13 cellular contexts compared by ENCODE assay signal in the genomic region with DNA sequence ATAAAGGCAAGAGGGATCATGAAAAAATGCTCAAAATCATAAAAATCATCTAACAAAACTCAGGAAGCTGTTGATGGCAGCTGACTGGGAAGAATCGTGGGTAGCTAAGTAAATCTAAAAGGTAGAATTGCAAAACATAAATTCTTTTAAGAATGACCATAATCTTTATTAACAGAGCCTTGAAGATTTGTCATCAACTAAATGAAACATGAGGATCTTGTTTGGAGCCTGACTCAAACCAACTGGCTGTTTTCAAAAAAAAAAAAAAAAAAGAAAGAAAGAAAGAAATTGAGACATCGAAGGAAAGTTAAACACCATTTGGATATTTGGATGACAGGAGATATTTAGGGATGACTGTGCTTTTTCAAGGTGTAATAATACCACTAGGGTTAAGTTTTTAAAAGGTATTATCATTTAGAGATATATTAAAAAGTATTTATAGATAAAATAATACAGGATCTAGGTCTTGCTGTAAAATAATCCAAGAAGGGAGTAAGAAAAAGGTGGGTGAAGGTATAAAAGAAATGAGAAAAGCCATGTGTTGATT. TPM values are rescaled to one million over a fixed set of nuclear protein-coding genes. Genes with fewer than 3 reads are reported as not detected.
DNase-seq lines count a peak whose midpoint lies in the region; ATAC-seq and TF ChIP-seq lines count a peak whose summit lies in the region.
"Had no signal": no experiment of that assay in that cellular context is flagged by ENCODE, and none has a peak within 500 bp of the region (broad histone marks: within the 10 kb centered on the region; RNA-seq: fewer than 3 reads in every experiment).

No MANE protein-coding gene starts in this region.

- H3K9me3 ChIP-seq in AG04450 (ENCODE audit: control insufficient read depth, insufficient read depth, low read length) (no peaks in the 10 kb centered on the region), Peyer's patch (no peaks in the 10 kb centered on the region)
- H3K9me3 ChIP-seq in CD8-positive, alpha-beta memory T cell (ENCODE audit: low read length) = no peaks in the 10 kb centered on the region
- H3K9me3 ChIP-seq: HAP-1 had no signal

- no peaks in the 10 kb centered on the region for H3K27me3 Mint-ChIP-seq in CD8-positive, alpha-beta memory T cell
- no peaks in the 10 kb centered on the region for H3K27me3 Mint-ChIP-seq in activated naive CD8-positive, alpha-beta T cell

- H3K4me3 ChIP-seq in AG04450 (ENCODE audit: low read depth, low read length) (no peak overlapping the region), Peyer's patch (no peak overlapping the region)
- H3K4me3 ChIP-seq in CD8-positive, alpha-beta memory T cell (ENCODE audit: low read length) = no peak overlapping the region
- H3K4me3 ChIP-seq: HAP-1, PC-9 had no signal

- peaks cover 15% of the 10 kb centered on the region for H3K36me3 ChIP-seq in CD8-positive, alpha-beta memory T cell (ENCODE audit: insufficient read depth, low read length)
- H3K36me3 ChIP-seq in Peyer's patch = no peaks in the 10 kb centered on the region

- ATAC-seq in GM18867 (IDR thresholded peaks at IDR 0.05; ENCODE audit: unreplicated experiment) = no peak

- TF ChIP-seq CTCF in AG04450 (IDR thresholded peaks at IDR 0.05; ENCODE audit: low read depth, low read length) (no peak), Peyer's patch (IDR thresholded peaks at IDR 0.05) (no peak)

- H3K9me3 Mint-ChIP-seq in CD8-positive, alpha-beta memory T cell = no peaks in the 10 kb centered on the region
- H3K9me3 Mint-ChIP-seq in activated naive CD8-positive, alpha-beta T cell (ENCODE audit: low read depth) = no peaks in the 10 kb centered on the region

- peak overlapping the region; percentile 75 to 98 (median 96) for H3K27ac Mint-ChIP-seq in CD8-positive, alpha-beta memory T cell
- H3K27ac Mint-ChIP-seq in activated naive CD8-positive, alpha-beta T cell = peak overlapping the region; percentile 90

- TF ChIP-seq POLR2A in Peyer's patch (IDR thresholded peaks at IDR 0.05) = no peak

- CTCF ChIA-PET in AG04450 (lab: Charles Lee) = interaction anchor here (0.5 to 7.1 kb wide), 7 partner anchors 13 to 383 kb away, joined by 3 to 40 read pairs (median 6); no protein-coding TSS in a partner anchor
- CTCF ChIA-PET in CD8-positive, alpha-beta memory T cell (lab: Charles Lee) = interaction anchor here (1.0 to 19.7 kb wide), 5 partner anchors 9 to 65 kb away, joined by 3 to 435 read pairs (median 6); no protein-coding TSS in a partner anchor

- peaks cover 2 to 49% (median 14%) of the 10 kb centered on the region in 3 donors for H3K36me3 Mint-ChIP-seq in CD8-positive, alpha-beta memory T cell
- peaks cover 5% of the 10 kb centered on the region for H3K36me3 Mint-ChIP-seq in activated naive CD8-positive, alpha-beta T cell

- peaks cover 89% of the 10 kb centered on the region for H3K4me1 ChIP-seq in CD8-positive, alpha-beta memory T cell (ENCODE audit: insufficient read depth, low read length)
- H3K4me1 ChIP-seq in Peyer's patch = peaks cover 0 to 64% (median 9%) of the 10 kb centered on the region in 4 donors
- H3K4me1 ChIP-seq: HAP-1 had no signal

- DNase-seq in AG04450 (ENCODE audit: low read depth, low spot score) (peak; percentile 39), MV-4-11 (lab: John Stamatoyannopoulos, UW) (no peak), Peyer's patch (no peak), OCI-M2 (lab: John Stamatoyannopoulos, UW; ENCODE audit: unreplicated experiment) (no peak)
- no peak for DNase-seq in CD8-positive, alpha-beta memory T cell
- DNase-seq: COR-L47, dorsolateral prefrontal cortex, NCI-H2171, PC-9 had no signal

- peaks cover 0 to 62% (median 4%) of the 10 kb centered on the region in 3 donors for H3K4me1 Mint-ChIP-seq in CD8-positive, alpha-beta memory T cell
- H3K4me1 Mint-ChIP-seq in activated naive CD8-positive, alpha-beta T cell (ENCODE audit: low read depth) = peaks cover 49% of the 10 kb centered on the region

- H3K27ac ChIP-seq in AG04450 (ENCODE audit: low read depth, low read length) (peak overlapping the region; percentile 86), layer of hippocampus (ENCODE audit: low read depth, low read length) (peak overlapping the region; percentile 4), Peyer's patch (peak overlapping the region in 2 of 4 donors; percentile 20 to 50)
- H3K27ac ChIP-seq in CD8-positive, alpha-beta memory T cell (ENCODE audit: low read depth, low read length) = peak overlapping the region; percentile 22
- H3K27ac ChIP-seq: PC-9 had no signal

- peak overlapping the region; percentile 4 to 76 (median 59) for H3K4me3 Mint-ChIP-seq in CD8-positive, alpha-beta memory T cell
- H3K4me3 Mint-ChIP-seq in activated naive CD8-positive, alpha-beta T cell = peak overlapping the region; percentile 2

- no peaks in the 10 kb centered on the region for H3K27me3 ChIP-seq in AG04450 (ENCODE audit: control insufficient read depth, insufficient read depth, low read length)
- no peaks in the 10 kb centered on the region for H3K27me3 ChIP-seq in CD8-positive, alpha-beta memory T cell (ENCODE audit: insufficient read depth, low read length, poor library complexity, severe bottlenecking)
- H3K27me3 ChIP-seq in layer of hippocampus (ENCODE audit: control insufficient read depth, insufficient read depth, low read length) = no peaks in the 10 kb centered on the region
- H3K27me3 ChIP-seq in Peyer's patch = no peaks in the 10 kb centered on the region
- H3K27me3 ChIP-seq: dorsolateral prefrontal cortex had no signal

- POLR2A ChIA-PET in AG04450 (lab: Yijun Ruan, JAX) = interaction anchor here (0.6 to 1.5 kb wide), 5 partner anchors 37 to 569 kb away, joined by 3 to 12 read pairs (median 8); no protein-coding TSS in a partner anchor
- POLR2A ChIA-PET in CD8-positive, alpha-beta memory T cell (lab: Charles Lee) = interaction anchor here (0.7 to 1.1 kb wide), 6 partner anchors 9 to 66 kb away, joined by 3 to 7 read pairs (median 3); no protein-coding TSS in a partner anchor

RNA-seq across cellular contexts. Expression of gene CD34, which starts 48.6 kb away (rescaled TPM):
- polyA plus RNA-seq in AG04450 (2011; rRNA removed) = 0.11 and 0.14 TPM in 2 replicates
- 0.04 and 0.14 TPM in 2 replicates for polyA minus RNA-seq in AG04450 (2011; rRNA and poly(A)+ RNA removed)
- not detected for total RNA-seq in CD8-positive, alpha-beta memory T cell
- not detected for polyA plus RNA-seq in CD8-positive, alpha-beta memory T cell
- 10 to 100 TPM in 3 of 4 donors, 1 to 10 TPM in 1; 4.6 to 21.9 (median 19.6) TPM for total RNA-seq in Peyer's patch
- total RNA-seq: PC-9 had no signal

Comparison
In these comparisons a context has a peak if more than half of its experiments do, and no peak if none do; other contexts are left out.
1. RNA of gene CD34, which starts 48.6 kb away (total RNA-seq): 4.6 to 21.9 TPM in Peyer's patch; not detected in CD8-positive, alpha-beta memory T cell; every median in the first group is over 4 times any median in the second.